ENCODE assay signal across 8 cellular contexts in genomic region chr16:80540516-80541305, GRCh38. TPM values are rescaled to one million over a fixed set of nuclear protein-coding genes. Genes with fewer than 3 reads are reported as not detected.
DNase-seq lines count a peak whose midpoint lies in the region; ATAC-seq and TF ChIP-seq lines count a peak whose summit lies in the region.

TSS of gene DYNLRB2 (plus strand) at chr16:80540993. CDS start at chr16:80541077, 84 bp downstream.

- ATAC-seq in HG02610 (IDR thresholded peaks at IDR 0.05; ENCODE audit: unreplicated experiment), result peak; percentile 93

- H3K27ac Mint-ChIP-seq in brain, result peak within 1 kb of the TSS; percentile 87 to 97 (median 96)

- H3K9me3 ChIP-seq in HAP-1, result no peaks in the 10 kb centered on the region

- H3K36me3 Mint-ChIP-seq in brain, result no peaks in the 10 kb centered on the region

- peak; percentile 88 for DNase-seq in GM10266 (ENCODE audit: extremely low spot score)
- DNase-seq in NCI-H1417 (lab: John Stamatoyannopoulos, UW), result peak; percentile 90 to 96 (median 92)
- DNase-seq in T1000 (lab: John Stamatoyannopoulos, UW), result peak; percentile 84
- peak; percentile 81 for DNase-seq in iPS DF 19.7 (ENCODE audit: low read depth, low spot score)
- DNase-seq in retinal pigment epithelial cell (ENCODE audit: low read depth), result peak; percentile 73
- no peak for DNase-seq in HAP-1 (ENCODE audit: low spot score in 2 of 2)

- peaks cover 10% of the 10 kb centered on the region for H3K27me3 Mint-ChIP-seq in brain

- H3K4me1 Mint-ChIP-seq in brain, result peaks cover 21% of the 10 kb centered on the region

- H3K36me3 ChIP-seq in HAP-1 (replicated peaks), result no peaks in the 10 kb centered on the region

- H3K27me3 ChIP-seq in HAP-1 (ENCODE audit: low read depth), result no peaks in the 10 kb centered on the region

- in situ Hi-C loops in HAP-1 (cut with MboI; ENCODE audit: low sequenced_read_pairs), result loop anchor here (25.0 kb wide), 1 partner anchor 422 kb away; no protein-coding TSS in a partner anchor

- H3K4me3 Mint-ChIP-seq in brain, result peak within 1 kb of the TSS; percentile 86 to 97 (median 93)

- H3K4me3 ChIP-seq in retinal pigment epithelial cell (ENCODE audit: low read length), result peak within 1 kb of the TSS; percentile 78
- no peak within 1 kb of the TSS for H3K4me3 ChIP-seq in HAP-1

- TF ChIP-seq CTCF in GM10266 (IDR thresholded peaks at IDR 0.05; ENCODE audit: control insufficient read depth, insufficient read depth, low read depth, missing control alignments) (no peak), brain (conservative IDR thresholded peaks at IDR 0.05) (no peak), retinal pigment epithelial cell (conservative IDR thresholded peaks at IDR 0.05; ENCODE audit: low read depth, low read length) (no peak)

- peaks cover 0 to 3% (median 3%) of the 10 kb centered on the region in 5 experiments for H3K9me3 Mint-ChIP-seq in brain

- no peaks in the 10 kb centered on the region for H3K4me1 ChIP-seq in HAP-1

RNA-seq across cellular contexts. Expression of gene DYNLRB2, which starts in this region (rescaled TPM):
- polyA plus RNA-seq in brain (ENCODE audit: insufficient read depth, low read depth, low replicate concordance), result 7.0 TPM

Comparison
In these comparisons a context has a peak if more than half of its experiments do, and no peak if none do; other contexts are left out.
1. DNase-seq: peak in GM10266 (single experiment), NCI-H1417 (3 of 3), T1000 (single experiment), iPS DF 19.7 (single experiment) and retinal pigment epithelial cell (single experiment); none in HAP-1 (0 of 2).